ENCODE assay signal across 29 cellular contexts in genomic region chr12:77521458-77522115, GRCh38.
DNase-seq lines count a peak whose midpoint lies in the region; ATAC-seq and TF ChIP-seq lines count a peak whose summit lies in the region.
"Had no signal": no experiment of that assay in that cellular context is flagged by ENCODE, and none has a peak within 500 bp of the region (broad histone marks: within the 10 kb centered on the region; RNA-seq: fewer than 3 reads in every experiment).

No MANE protein-coding gene starts in this region.

- H4K20me1 ChIP-seq in osteoblast (ENCODE audit: insufficient read depth, low read length) = no peaks in the 10 kb centered on the region

- TF ChIP-seq CTCF in osteoblast (IDR thresholded peaks at IDR 0.05; ENCODE audit: extremely low read depth, low read depth, low read length) = no peak

- no peaks in the 10 kb centered on the region for H3K4me1 ChIP-seq in osteoblast (ENCODE audit: insufficient read depth, low read length)
- H3K4me1 ChIP-seq: suprapubic skin had no signal

- H3K36me3 ChIP-seq in osteoblast (ENCODE audit: insufficient read depth, low read length) = no peaks in the 10 kb centered on the region
- H3K36me3 ChIP-seq: esophagus muscularis mucosa, suprapubic skin had no signal

- ATAC-seq in HG03175 (IDR thresholded peaks at IDR 0.05; ENCODE audit: unreplicated experiment) (no peak), HG03460 (IDR thresholded peaks at IDR 0.05; ENCODE audit: unreplicated experiment) (no peak)
- ATAC-seq: activated CD4-positive, CD25-positive, alpha-beta regulatory T cell treated with anti-CD3 and anti-CD28 coated beads, Interleukin-2, amount 50 U/mL, for 24 hours; activated CD8-positive, alpha-beta T cell treated with anti-CD3 and anti-CD28 coated beads, Interleukin-2, amount 10 ng/mL, durations not matched to agents 7 days and 5 days; activated naive CD8-positive, alpha-beta T cell treated with anti-CD3 and anti-CD28 coated beads, Interleukin-2, amount 50 U/mL, for 24 hours; left cardiac atrium; natural killer cell; Panc1; stimulated activated effector memory CD8-positive, alpha-beta T cell treated with anti-CD3 and anti-CD28 coated beads, Interleukin-12 subunit alpha, Interleukin-12 subunit beta, amount 100 ng/mL, for 72 hours; T-cell had no signal

- no peak overlapping the region for H2AFZ ChIP-seq in osteoblast (ENCODE audit: low read length)

- H3K4me2 ChIP-seq in osteoblast (ENCODE audit: insufficient read depth, low read length) = no peak overlapping the region

- no peaks in the 10 kb centered on the region for H3K27me3 ChIP-seq in osteoblast (ENCODE audit: insufficient read depth, low read length)
- H3K27me3 ChIP-seq: esophagus muscularis mucosa, suprapubic skin had no signal

- no peaks in the 10 kb centered on the region for H3K79me2 ChIP-seq in osteoblast (ENCODE audit: insufficient read depth, low read length)

- H3K4me3 ChIP-seq in osteoblast (ENCODE audit: insufficient read depth, low read length) = no peak overlapping the region
- H3K4me3 ChIP-seq: coronary artery, esophagus muscularis mucosa, suprapubic skin had no signal

- H3K27ac ChIP-seq in osteoblast (ENCODE audit: low read depth, low read length) = no peak overlapping the region
- H3K27ac ChIP-seq: coronary artery, esophagus muscularis mucosa, suprapubic skin had no signal

- H3K9me3 ChIP-seq in osteoblast (ENCODE audit: low read depth, low read length) = no peaks in the 10 kb centered on the region
- H3K9me3 ChIP-seq: esophagus muscularis mucosa, suprapubic skin had no signal

- DNase-seq in EH (ENCODE audit: low read depth) = peak; percentile 0
- peak; percentile 8 for DNase-seq in M059J (ENCODE audit: low read depth)
- DNase-seq in fibroblast of gingiva (ENCODE audit: low read depth) = peak; percentile 72
- DNase-seq in osteoblast (ENCODE audit: insufficient read length, low spot score, missing footprints) = peak; percentile 8
- DNase-seq in C1 segment of cervical spinal cord (lab: John Stamatoyannopoulos, UW) = no peak
- DNase-seq: activated CD8-positive, alpha-beta T cell treated with anti-CD3 and anti-CD28 coated beads, Interleukin-2, amount 10 ng/mL, durations not matched to agents 7 days and 5 days; activated gamma-delta T cell treated with Interleukin-2 at 50 U/mL for 16 hours; activated naive CD8-positive, alpha-beta T cell treated with anti-CD3 and anti-CD28 coated beads, Interleukin-2, amount 50 U/mL, for 24 hours; activated T-cell treated with anti-CD3 and anti-CD28 coated beads for 4 hours; CD4-positive, alpha-beta memory T cell; HFFc6; Karpas-422; left cardiac atrium; natural killer cell; NCI-H1048; NCI-H1930; NCI-H526; retina; SIG-M5; stimulated activated CD4-positive, alpha-beta T cell treated with anti-CD3 and anti-CD28 coated beads, Interleukin-2, amount 100 ng/mL, for 48 hours; T-cell had no signal

Comparison
In these comparisons a context has a peak if more than half of its experiments do, and no peak if none do; other contexts are left out.
1. DNase-seq: peak in EH (single experiment), M059J (single experiment), fibroblast of gingiva (single experiment) and osteoblast (single experiment); none in C1 segment of cervical spinal cord (0 of 14).